In genomic region chr11:46259347-46259746, GRCh38 we compare ENCODE assay signal across 4 cellular contexts. TPM values are rescaled to one million over a fixed set of nuclear protein-coding genes. Genes with fewer than 3 reads are reported as not detected.
"Had no signal": no experiment of that assay in that cellular context is flagged by ENCODE, and none has a peak within 500 bp of the region (broad histone marks: within the 10 kb centered on the region; RNA-seq: fewer than 3 reads in every experiment).

No MANE protein-coding gene starts in this region.

RNA-seq across cellular contexts. Expression of gene CREB3L1, which starts 18.1 kb away (rescaled TPM):
- total RNA-seq: activated naive CD8-positive, alpha-beta T cell treated with anti-CD3 and anti-CD28 coated beads, Interleukin-2, amount 10 ng/mL, durations not matched to agents 7 days and 5 days; activated T-cell treated with anti-CD3 and anti-CD28 coated beads, Interleukin-2, amount 50 U/mL, for 72 hours; activated T-helper 17 cell treated with anti-CD3 and anti-CD28 coated beads, Interleukin-2, amount 50 U/mL, for 72 hours; activated T-helper 2 cell treated with anti-CD3 and anti-CD28 coated beads, Interferon-gamma antibody, Interleukin-2, Interleukin-4, amounts not matched to agents 10 μg/mL and 5 μg/mL and 100 μg/mL, durations not matched to agents 14 hours and 24 hours and 36 hours had no signal
